In genomic region chr3:168532135-168532534, GRCh38 we compare ENCODE assay signal across 1 cellular context.
A peak's percentile ranks its signal among the peaks of the same experiment; 100 is the strongest.
TF ChIP-seq lines count a peak whose summit lies in the region.

No MANE protein-coding gene starts in this region.

TF ChIP-seq in GM23338, 12 proteins besides CTCF, POLR2A, EP300 and RAD21 (continued from another document):
- TF ChIP-seq ZNF462 (CRISPR knock-in tag; IDR thresholded peaks at IDR 0.05) (peak; percentile 75; the same call in 1 of the 2 replicates), POLR2AphosphoS5 (IDR thresholded peaks at IDR 0.05; ENCODE audit: low read depth) (no peak), ZNF114 (CRISPR knock-in tag; IDR thresholded peaks at IDR 0.05) (0 out of 2 replicates have a peak, but pooled peaks have one; percentile 56), NANOG (IDR thresholded peaks at IDR 0.05; ENCODE audit: borderline replicate concordance) (peak; percentile 98)
